9 cellular contexts compared by ENCODE assay signal in the genomic region with DNA sequence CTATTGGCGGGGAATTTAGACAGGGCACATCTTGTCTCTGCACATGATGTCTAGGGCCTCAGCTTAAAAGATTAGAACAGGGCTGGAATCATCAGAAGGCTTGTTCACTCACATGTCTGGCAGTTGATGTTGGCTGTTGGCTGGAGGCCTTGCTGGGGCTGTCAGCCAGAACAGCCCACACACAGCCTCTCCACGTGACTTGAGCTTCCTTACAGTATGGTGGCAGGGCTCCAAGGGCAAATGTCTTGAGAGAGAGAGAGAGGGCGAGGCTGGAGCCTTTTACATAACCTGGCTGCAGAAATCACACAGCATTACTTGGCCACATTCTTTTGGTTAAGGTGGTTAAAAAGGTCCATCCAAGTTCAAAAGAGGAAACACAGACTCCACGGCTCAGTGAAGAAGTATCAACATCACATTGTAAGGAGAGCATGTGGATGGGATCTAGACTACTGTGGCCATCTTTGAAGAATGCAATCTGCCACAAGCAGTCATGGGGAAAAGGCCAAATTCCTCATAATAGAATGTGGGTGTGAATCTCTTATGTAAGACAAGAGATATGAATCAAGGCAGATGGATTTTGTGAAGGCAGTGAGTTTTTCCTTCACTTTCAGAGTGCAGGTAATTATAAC. TPM values are rescaled to one million over a fixed set of nuclear protein-coding genes. Genes with fewer than 3 reads are reported as not detected.
DNase-seq lines count a peak whose midpoint lies in the region; ATAC-seq, FAIRE-seq and TF ChIP-seq lines count a peak whose summit lies in the region.
"Had no signal": no experiment of that assay in that cellular context is flagged by ENCODE, and none has a peak within 500 bp of the region (broad histone marks: within the 10 kb centered on the region; RNA-seq: fewer than 3 reads in every experiment).

No MANE protein-coding gene starts in this region.

- intact Hi-C loops in Right ventricle myocardium superior (cut with DNase I): loop anchor here (5.0 kb wide), 1 partner anchor 118 kb away; a partner anchor contains a TSS

- H3K9me3 Mint-ChIP-seq in activated T-cell treated with anti-CD3 and anti-CD28 coated beads, Interleukin-2, amount 50 U/mL, for 4 hours: peaks cover 3% of the 10 kb centered on the region
- peaks cover 2% of the 10 kb centered on the region for H3K9me3 Mint-ChIP-seq in stimulated activated memory B cell treated with anti-CD40 and anti-IgM and Interleukin-4, amounts not matched to agents 10 μg/mL and 1 μg/mL and 100 μg/mL, for 72 hours

- peak overlapping the region; percentile 37 for H3K4me3 Mint-ChIP-seq in activated T-cell treated with anti-CD3 and anti-CD28 coated beads, Interleukin-2, amount 50 U/mL, for 4 hours
- no peak overlapping the region for H3K4me3 Mint-ChIP-seq in stimulated activated memory B cell treated with anti-CD40 and anti-IgM and Interleukin-4, amounts not matched to agents 10 μg/mL and 1 μg/mL and 100 μg/mL, for 72 hours

- peaks cover 21% of the 10 kb centered on the region for H3K36me3 Mint-ChIP-seq in activated T-cell treated with anti-CD3 and anti-CD28 coated beads, Interleukin-2, amount 50 U/mL, for 4 hours (ENCODE audit: insufficient read depth)
- peaks cover 15% of the 10 kb centered on the region for H3K36me3 Mint-ChIP-seq in stimulated activated memory B cell treated with anti-CD40 and anti-IgM and Interleukin-4, amounts not matched to agents 10 μg/mL and 1 μg/mL and 100 μg/mL, for 72 hours

- no peak overlapping the region for H3K27ac Mint-ChIP-seq in stimulated activated memory B cell treated with anti-CD40 and anti-IgM and Interleukin-4, amounts not matched to agents 10 μg/mL and 1 μg/mL and 100 μg/mL, for 72 hours

- H3K27me3 Mint-ChIP-seq in activated T-cell treated with anti-CD3 and anti-CD28 coated beads, Interleukin-2, amount 50 U/mL, for 4 hours (ENCODE audit: low read depth): no peaks in the 10 kb centered on the region
- H3K27me3 Mint-ChIP-seq in stimulated activated memory B cell treated with anti-CD40 and anti-IgM and Interleukin-4, amounts not matched to agents 10 μg/mL and 1 μg/mL and 100 μg/mL, for 72 hours: no peaks in the 10 kb centered on the region

- DNase-seq in ACHN: peak; percentile 100
- DNase-seq in H54 (ENCODE audit: insufficient read length, low spot score): peak; percentile 27
- no peak for DNase-seq in activated T-cell treated with anti-CD3 and anti-CD28 coated beads, Interleukin-2, amount 50 U/mL, for 4 hours
- DNase-seq in Right ventricle myocardium superior: peak; percentile 85
- DNase-seq in effector CD4-positive, alpha-beta T cell: no peak
- no peak for DNase-seq in effector CD8-positive, alpha-beta T cell (lab: John Stamatoyannopoulos, UW)

- peak; percentile 41 for FAIRE-seq in H54 (lab: Jason Lieb, UNC)
- FAIRE-seq: colon had no signal

- peaks cover 59% of the 10 kb centered on the region for H3K4me1 Mint-ChIP-seq in activated T-cell treated with anti-CD3 and anti-CD28 coated beads, Interleukin-2, amount 50 U/mL, for 4 hours (ENCODE audit: low read depth)
- H3K4me1 Mint-ChIP-seq in stimulated activated memory B cell treated with anti-CD40 and anti-IgM and Interleukin-4, amounts not matched to agents 10 μg/mL and 1 μg/mL and 100 μg/mL, for 72 hours: peaks cover 31% of the 10 kb centered on the region

- no peak for TF ChIP-seq POLR2A in H54 (IDR thresholded peaks at IDR 0.05; ENCODE audit: low read depth, low read length)

- in situ Hi-C loops in ACHN (cut with HindIII; ENCODE audit: low pct_ligation_motif_present, low pct_unique_long_range_greater_than_20kb, low sequenced_read_pairs): no loop called here

- no peak for ATAC-seq in activated T-cell treated with anti-CD3 and anti-CD28 coated beads, Interleukin-2, amount 50 U/mL, for 4 hours
- ATAC-seq in Right ventricle myocardium superior (ENCODE audit: poor library complexity) (peak; percentile 85), GM19395 (IDR thresholded peaks at IDR 0.05; ENCODE audit: unreplicated experiment) (no peak)
- peak; percentile 71 for ATAC-seq in stimulated activated memory B cell treated with anti-CD40 and anti-IgM and Interleukin-4, amounts not matched to agents 10 μg/mL and 1 μg/mL and 100 μg/mL, for 72 hours

RNA-seq across cellular contexts. Expression of a gene that starts 30.4 kb away (rescaled TPM):
- 100 to 1,000 TPM; 431 to 454 (median 451) TPM for total RNA-seq in activated T-cell treated with anti-CD3 and anti-CD28 coated beads, Interleukin-2, amount 50 U/mL, for 4 hours
- total RNA-seq in Right ventricle myocardium superior: 45.9 TPM

RNA-seq across cellular contexts. Expression of a gene that starts 54.8 kb away (rescaled TPM):
- total RNA-seq in activated T-cell treated with anti-CD3 and anti-CD28 coated beads, Interleukin-2, amount 50 U/mL, for 4 hours: 10 to 100 TPM; 35.2 to 77.9 (median 58.8) TPM
- 14.7 TPM for total RNA-seq in Right ventricle myocardium superior

RNA-seq across cellular contexts. Expression of a gene that starts 57.3 kb away (rescaled TPM):
- 10 to 100 TPM; 34.2 to 45.7 (median 39.3) TPM for total RNA-seq in activated T-cell treated with anti-CD3 and anti-CD28 coated beads, Interleukin-2, amount 50 U/mL, for 4 hours
- total RNA-seq in Right ventricle myocardium superior: 4.9 TPM

Comparison
In these comparisons a context has a peak if more than half of its experiments do, and no peak if none do; other contexts are left out.
1. DNase-seq: peak in ACHN (single experiment), H54 (single experiment) and Right ventricle myocardium superior (single experiment); none in activated T-cell treated with anti-CD3 and anti-CD28 coated beads, Interleukin-2, amount 50 U/mL, for 4 hours (single experiment), effector CD4-positive, alpha-beta T cell (single experiment) and effector CD8-positive, alpha-beta T cell (single experiment).
2. ATAC-seq: peak in Right ventricle myocardium superior (single experiment) and stimulated activated memory B cell treated with anti-CD40 and anti-IgM and Interleukin-4, amounts not matched to agents 10 μg/mL and 1 μg/mL and 100 μg/mL, for 72 hours (single experiment); none in activated T-cell treated with anti-CD3 and anti-CD28 coated beads, Interleukin-2, amount 50 U/mL, for 4 hours (0 of 2) and GM19395 (single experiment).